ENCODE assay signal across 8 cellular contexts in the genomic region with DNA sequence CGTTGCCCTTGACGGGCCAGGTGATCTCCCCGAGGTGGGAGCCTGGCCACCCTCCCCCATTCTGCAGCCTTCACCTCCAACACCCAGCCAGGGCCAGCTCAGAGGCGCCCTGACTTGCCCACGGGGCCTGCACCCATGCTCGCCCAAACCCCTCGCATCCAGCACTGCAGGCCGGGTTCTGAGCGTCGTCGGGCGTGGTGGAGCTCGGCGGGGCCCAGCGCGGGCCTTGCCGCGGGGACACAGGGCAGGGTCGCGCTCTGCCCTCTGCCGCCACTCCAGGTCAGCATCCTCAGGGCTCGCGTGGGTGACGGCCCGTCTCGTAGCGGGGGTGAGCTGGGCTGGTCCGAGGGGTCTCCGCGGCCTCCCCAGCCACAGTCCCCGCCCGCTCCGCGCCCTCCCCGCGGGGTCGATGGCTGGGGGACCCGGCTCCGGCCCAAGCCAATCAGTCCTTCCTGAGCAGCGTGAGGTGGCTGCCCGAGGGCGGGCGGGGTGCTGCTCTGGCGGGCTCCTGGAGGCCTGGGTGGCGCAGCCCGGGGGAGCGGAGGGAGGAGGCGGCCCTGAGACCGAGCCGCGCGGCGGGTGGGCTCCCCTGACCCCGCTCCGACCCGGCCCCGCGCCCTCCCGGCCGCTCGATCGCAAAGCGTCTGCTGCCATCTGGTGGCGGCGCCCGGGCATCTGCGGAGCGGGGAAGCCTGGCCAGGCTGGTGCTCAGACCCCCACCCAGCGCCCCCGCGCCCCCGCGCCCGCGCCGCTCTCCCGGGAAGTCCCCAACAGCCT.
DNase-seq lines count a peak whose midpoint lies in the region; ATAC-seq and TF ChIP-seq lines count a peak whose summit lies in the region.

No MANE protein-coding gene starts in this region.

- no peak overlapping the region for H3K27ac ChIP-seq in heart right ventricle
- H3K27ac ChIP-seq in aorta (ENCODE audit: low read depth in 1 of 2, low read length in 2 of 2), result no peak overlapping the region

- CTCF ChIA-PET in activated naive CD4-positive, alpha-beta T cell treated with anti-CD3 and anti-CD28 coated beads for 36 hours (lab: Charles Lee), result interaction anchor here (0.6 to 5.5 kb wide), 23 partner anchors 9 to 793 kb away, joined by 3 to 73 read pairs (median 4); no protein-coding TSS in a partner anchor

- H3K4me3 Mint-ChIP-seq in activated naive CD4-positive, alpha-beta T cell treated with anti-CD3 and anti-CD28 coated beads for 36 hours, result peak overlapping the region; percentile 53

- peaks cover 13% of the 10 kb centered on the region for H3K27me3 Mint-ChIP-seq in activated naive CD4-positive, alpha-beta T cell treated with anti-CD3 and anti-CD28 coated beads for 36 hours (ENCODE audit: low read depth)

- no peak overlapping the region for H3K27ac Mint-ChIP-seq in activated naive CD4-positive, alpha-beta T cell treated with anti-CD3 and anti-CD28 coated beads for 36 hours

- no peaks in the 10 kb centered on the region for H3K36me3 Mint-ChIP-seq in activated naive CD4-positive, alpha-beta T cell treated with anti-CD3 and anti-CD28 coated beads for 36 hours (ENCODE audit: low read depth)

- H3K4me3 ChIP-seq in GM06990 (replicated peaks; ENCODE audit: low read depth, low read length) (peak overlapping the region; percentile 56), heart right ventricle (peak overlapping the region in 9 of 10 donors; percentile 39 to 57 (median 53)), aorta (ENCODE audit: low read length in 2 of 2) (no peak overlapping the region)

- intact Hi-C loops in activated naive CD4-positive, alpha-beta T cell treated with anti-CD3 and anti-CD28 coated beads for 36 hours (cut with micrococcal nuclease), result loop anchor here (1.0 to 5.0 kb wide), 7 partner anchors 62 to 779 kb away; partner anchors contain the start of genes CCNE1 and POP4
- intact Hi-C loops in heart right ventricle (cut with DNase I) (loop anchor here (1.0 to 10.0 kb wide), 9 partner anchors 101 to 143 kb away; no protein-coding TSS in a partner anchor), aorta (cut with DNase I) (loop anchor here (1.0 to 5.0 kb wide), 4 partner anchors 101 to 142 kb away; no protein-coding TSS in a partner anchor)

- DNase-seq in GM06990 (ENCODE audit: extremely low read depth, insufficient read length), result peak; percentile 64
- DNase-seq in SK-MEL-5 (ENCODE audit: low read depth, low spot score), result peak; percentile 51
- peak; percentile 67 for DNase-seq in activated naive CD4-positive, alpha-beta T cell treated with anti-CD3 and anti-CD28 coated beads for 36 hours
- DNase-seq in heart right ventricle, result peak; percentile 32 to 60
- peak; percentile 87 for DNase-seq in retina
- DNase-seq in aorta, result peak; percentile 58 to 87

- in situ Hi-C loops in SK-MEL-5 (cut with HindIII; ENCODE audit: low pct_unique_long_range_greater_than_20kb, low sequenced_read_pairs), result no loop called here

- H3K9me3 ChIP-seq in heart right ventricle (peaks cover 0 to 4% (median under 1%) of the 10 kb centered on the region in 11 donors), aorta (ENCODE audit: control insufficient read depth, low read length) (peaks cover 2% of the 10 kb centered on the region)

- ATAC-seq in HG02973 (IDR thresholded peaks at IDR 0.05; ENCODE audit: unreplicated experiment) (peak; percentile 54), heart right ventricle (peak; percentile 73 to 87 (median 78)), aorta (ENCODE audit: low FRiP score) (peak; percentile 78), GM19397 (IDR thresholded peaks at IDR 0.05; ENCODE audit: unreplicated experiment) (no peak)

- H3K9me3 Mint-ChIP-seq in activated naive CD4-positive, alpha-beta T cell treated with anti-CD3 and anti-CD28 coated beads for 36 hours, result no peaks in the 10 kb centered on the region

- WGBS in heart right ventricle, 2 donors, result 1 to 3% methylated on average over 64 to 76 of the region's 77 CpGs
- 2 to 3% methylated on average over 41 to 77 of the region's 77 CpGs for WGBS in aorta, 2 donors

- H3K4me1 Mint-ChIP-seq in activated naive CD4-positive, alpha-beta T cell treated with anti-CD3 and anti-CD28 coated beads for 36 hours (ENCODE audit: low read depth), result peaks cover 6% of the 10 kb centered on the region

- TF ChIP-seq CTCF in GM06990 (IDR thresholded peaks at IDR 0.05; ENCODE audit: insufficient read depth, low read length, poor library complexity, severe bottlenecking) (peak; percentile 57), heart right ventricle (IDR thresholded peaks at IDR 0.05) (peak; percentile 75 to 95 (median 87))

- H3K36me3 ChIP-seq in GM06990 (ENCODE audit: control insufficient read depth, insufficient read depth, low read length) (no peaks in the 10 kb centered on the region), heart right ventricle (no peaks in the 10 kb centered on the region), aorta (ENCODE audit: control insufficient read depth in 1 of 2, insufficient read depth in 2 of 2, low read length in 1 of 2) (no peaks in the 10 kb centered on the region)

- H3K27me3 ChIP-seq in GM06990 (replicated peaks; ENCODE audit: control insufficient read depth, insufficient read depth, low read length) (no peaks in the 10 kb centered on the region), heart right ventricle (peaks cover 4 to 44% (median 33%) of the 10 kb centered on the region in 7 donors), aorta (ENCODE audit: control insufficient read depth in 1 of 2, insufficient read depth in 2 of 2, low read length in 1 of 2) (no peaks in the 10 kb centered on the region)

- H3K4me1 ChIP-seq in heart right ventricle (peaks cover 6 to 33% (median 14%) of the 10 kb centered on the region in 9 donors), aorta (ENCODE audit: control insufficient read depth in 1 of 2, insufficient read depth in 2 of 2, low read length in 2 of 2) (no peaks in the 10 kb centered on the region)

Comparison
In these comparisons a context has a peak if more than half of its experiments do, and no peak if none do; other contexts are left out.
1. H3K4me3 ChIP-seq: peak in GM06990 (single experiment) and heart right ventricle (9 of 10); none in aorta (0 of 2).
2. Peak in every context shown above with its lines, with median percentiles within 50 percentile points of each other: DNase-seq.